In the genomic region with DNA sequence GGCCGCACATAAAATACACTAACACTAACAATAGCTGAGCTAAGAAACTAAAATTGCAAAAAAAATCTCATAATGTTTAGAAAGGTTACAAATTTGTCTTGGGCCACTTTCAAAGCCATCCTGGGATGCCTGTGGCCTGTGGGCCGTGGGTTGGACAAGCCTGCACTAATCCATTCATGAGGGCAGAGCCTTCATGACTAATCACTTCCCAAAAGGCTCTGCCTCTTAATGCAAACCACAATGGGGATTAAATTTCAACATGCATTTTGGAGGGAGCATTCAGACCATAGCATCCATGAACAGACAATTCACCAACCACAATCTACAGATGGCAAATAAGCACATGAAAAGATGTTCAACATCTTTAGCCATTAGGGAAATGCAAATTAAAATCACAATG, we compare ENCODE assay signal across 14 cellular contexts.
DNase-seq lines count a peak whose midpoint lies in the region; ATAC-seq and TF ChIP-seq lines count a peak whose summit lies in the region.
"Had no signal": no experiment of that assay in that cellular context is flagged by ENCODE, and none has a peak within 500 bp of the region (broad histone marks: within the 10 kb centered on the region; RNA-seq: fewer than 3 reads in every experiment).

No MANE protein-coding gene starts in this region.

- no peaks in the 10 kb centered on the region for H3K79me2 ChIP-seq in HCT116 (ENCODE audit: insufficient read depth, low read length)

- TF ChIP-seq RAD21 in HCT116 (IDR thresholded peaks at IDR 0.05; ENCODE audit: low read depth) = no peak

- POLR2A ChIA-PET in HCT116 (lab: Charles Lee) = no interaction called here

- DNase-seq in ACHN (peak; percentile 3), HCT116 (ENCODE audit: low read depth, low spot score) (no peak), SJCRH30 (peak; percentile 70 to 83), fibroblast of peridontal ligament (ENCODE audit: extremely low read depth) (peak; percentile 98), NCI-H526 (lab: John Stamatoyannopoulos, UW) (no peak), posterior vena cava (ENCODE audit: low spot score) (no peak)
- no peak for DNase-seq in central memory CD4-positive, alpha-beta T cell
- no peak for DNase-seq in activated CD8-positive, alpha-beta memory T cell treated with anti-CD3 and anti-CD28 coated beads, Interleukin-2, amount 50 U/mL, for 48 hours
- DNase-seq: activated T-cell treated with anti-CD3 and anti-CD28 coated beads, Interleukin-2, amount 50 U/mL, for 1 hour; esophagus squamous epithelium; stimulated activated naive CD8-positive, alpha-beta T cell treated with anti-CD3 and anti-CD28 coated beads, Interleukin-15, amount 100 ng/mL, for 72 hours had no signal

- H3K4me2 ChIP-seq in HCT116 (ENCODE audit: low read length) = no peak overlapping the region

- intact Hi-C loops in HCT116 (cut with micrococcal nuclease) = no loop called here
- intact Hi-C loops in posterior vena cava (cut with DNase I) = no loop called here

- TSS peak; percentile 8 for BruUV-seq in HCT116 (replicated peaks; lab: Mats Ljungman, UMichigan)

- ATAC-seq in HCT116 = peak; percentile 64; the same call in 1 of the 2 replicates
- ATAC-seq: Panc1; stimulated activated naive CD8-positive, alpha-beta T cell treated with anti-CD3 and anti-CD28 coated beads, Interleukin-15, amount 100 ng/mL, for 72 hours had no signal

- no peaks in the 10 kb centered on the region for H4K20me1 ChIP-seq in HCT116 (ENCODE audit: insufficient read depth)

- H3K9me3 ChIP-seq in HCT116 (ENCODE audit: control insufficient read depth in 1 of 2, insufficient read depth in 1 of 2, low read depth in 1 of 2, low read length in 2 of 2) = no peaks in the 10 kb centered on the region
- no peaks in the 10 kb centered on the region; the same call in 1 of the 2 replicates for H3K9me3 ChIP-seq in SJCRH30 (replicated peaks)
- H3K9me3 ChIP-seq: esophagus squamous epithelium had no signal

- CTCF ChIA-PET in HCT116 (lab: Charles Lee) = no interaction called here

- no peak for TF ChIP-seq CTCF in HCT116 (IDR thresholded peaks at IDR 0.05 in 2 of 3, conservative IDR thresholded peaks at IDR 0.05 in 1 of 3; ENCODE audit: borderline replicate concordance in 1 of 3, insufficient read depth in 1 of 3, low read depth in 2 of 3, low read length in 2 of 3)

- H3K9ac ChIP-seq in HCT116 (ENCODE audit: low read length) = no peak overlapping the region

- RAD21 ChIA-PET in HCT116 (lab: Charles Lee; ENCODE audit: low non-redundant PET in 1 of 2, low total read pairs in 2 of 2, uncharacterized antibody in 2 of 2, unreplicated experiment in 2 of 2) = no interaction called here

- H3K36me3 ChIP-seq in HCT116 (ENCODE audit: control insufficient read depth in 1 of 2, insufficient read depth in 2 of 2, low read length in 2 of 2) = no peaks in the 10 kb centered on the region
- no peaks in the 10 kb centered on the region for H3K36me3 ChIP-seq in SJCRH30

- no peak overlapping the region for H2AFZ ChIP-seq in HCT116 (ENCODE audit: low read depth, low read length, poor library complexity, severe bottlenecking)

- no peak overlapping the region for H3K27ac ChIP-seq in HCT116 (ENCODE audit: low read depth, low read length)
- H3K27ac ChIP-seq in SJCRH30 = peak overlapping the region; percentile 49
- H3K27ac ChIP-seq: cardiac muscle cell, esophagus squamous epithelium, HL-60 had no signal

- in situ Hi-C loops in ACHN (cut with HindIII; ENCODE audit: low pct_ligation_motif_present, low pct_unique_long_range_greater_than_20kb, low sequenced_read_pairs) = no loop called here

- no peak for TF ChIP-seq POLR2A in HCT116 (IDR thresholded peaks at IDR 0.05; ENCODE audit: borderline replicate concordance, extremely low read depth, insufficient read depth, insufficient read length)

- H3K27me3 ChIP-seq in HCT116 (ENCODE audit: insufficient read depth, low read length) (no peaks in the 10 kb centered on the region), SJCRH30 (no peaks in the 10 kb centered on the region)
- H3K27me3 ChIP-seq: cardiac muscle cell, esophagus squamous epithelium had no signal

- H3K4me1 ChIP-seq in HCT116 (ENCODE audit: control insufficient read depth in 1 of 2, insufficient read depth in 2 of 2, low read length in 2 of 2) (peaks cover 0 to 5% of the 10 kb centered on the region in 2 experiments; a peak in 1 of 4 replicates), SJCRH30 (peaks cover 22% of the 10 kb centered on the region)

- H3K4me3 ChIP-seq in HCT116 (replicated peaks in 1 of 2; ENCODE audit: low read depth in 1 of 2, low read length in 2 of 2) (no peak overlapping the region), SJCRH30 (no peak overlapping the region)
- H3K4me3 ChIP-seq: cardiac muscle cell, esophagus squamous epithelium had no signal

- no peaks in the 10 kb centered on the region for H3K9me2 ChIP-seq in HCT116 (ENCODE audit: insufficient read depth)

TF ChIP-seq in HCT116, 20 proteins besides CTCF, POLR2A, EP300 and RAD21:
- TF ChIP-seq POLR2AphosphoS5 (IDR thresholded peaks at IDR 0.05; ENCODE audit: low read depth, low read length) (no peak), EGR1 (IDR thresholded peaks at IDR 0.05; ENCODE audit: low read depth) (no peak), ELF1 (IDR thresholded peaks at IDR 0.05; ENCODE audit: borderline replicate concordance, low read depth) (no peak), SRF (IDR thresholded peaks at IDR 0.05; ENCODE audit: low read depth) (no peak), ZNF274 (IDR thresholded peaks at IDR 0.05; ENCODE audit: low read depth, low read length) (no peak), JUND (IDR thresholded peaks at IDR 0.05) (no peak), FOSL1 (IDR thresholded peaks at IDR 0.05; ENCODE audit: low read depth) (no peak), YY1 (IDR thresholded peaks at IDR 0.05; ENCODE audit: extremely low read depth, insufficient replicate concordance, low read depth, low read length) (no peak), EZH2 (IDR thresholded peaks at IDR 0.05) (no peak), EZH2phosphoT487 (IDR thresholded peaks at IDR 0.05; ENCODE audit: borderline replicate concordance) (no peak), CEBPB (IDR thresholded peaks at IDR 0.05; ENCODE audit: low read depth) (no peak), SIN3A (IDR thresholded peaks at IDR 0.05; ENCODE audit: low read depth) (no peak)
- TF ChIP-seq, protein P1, sequence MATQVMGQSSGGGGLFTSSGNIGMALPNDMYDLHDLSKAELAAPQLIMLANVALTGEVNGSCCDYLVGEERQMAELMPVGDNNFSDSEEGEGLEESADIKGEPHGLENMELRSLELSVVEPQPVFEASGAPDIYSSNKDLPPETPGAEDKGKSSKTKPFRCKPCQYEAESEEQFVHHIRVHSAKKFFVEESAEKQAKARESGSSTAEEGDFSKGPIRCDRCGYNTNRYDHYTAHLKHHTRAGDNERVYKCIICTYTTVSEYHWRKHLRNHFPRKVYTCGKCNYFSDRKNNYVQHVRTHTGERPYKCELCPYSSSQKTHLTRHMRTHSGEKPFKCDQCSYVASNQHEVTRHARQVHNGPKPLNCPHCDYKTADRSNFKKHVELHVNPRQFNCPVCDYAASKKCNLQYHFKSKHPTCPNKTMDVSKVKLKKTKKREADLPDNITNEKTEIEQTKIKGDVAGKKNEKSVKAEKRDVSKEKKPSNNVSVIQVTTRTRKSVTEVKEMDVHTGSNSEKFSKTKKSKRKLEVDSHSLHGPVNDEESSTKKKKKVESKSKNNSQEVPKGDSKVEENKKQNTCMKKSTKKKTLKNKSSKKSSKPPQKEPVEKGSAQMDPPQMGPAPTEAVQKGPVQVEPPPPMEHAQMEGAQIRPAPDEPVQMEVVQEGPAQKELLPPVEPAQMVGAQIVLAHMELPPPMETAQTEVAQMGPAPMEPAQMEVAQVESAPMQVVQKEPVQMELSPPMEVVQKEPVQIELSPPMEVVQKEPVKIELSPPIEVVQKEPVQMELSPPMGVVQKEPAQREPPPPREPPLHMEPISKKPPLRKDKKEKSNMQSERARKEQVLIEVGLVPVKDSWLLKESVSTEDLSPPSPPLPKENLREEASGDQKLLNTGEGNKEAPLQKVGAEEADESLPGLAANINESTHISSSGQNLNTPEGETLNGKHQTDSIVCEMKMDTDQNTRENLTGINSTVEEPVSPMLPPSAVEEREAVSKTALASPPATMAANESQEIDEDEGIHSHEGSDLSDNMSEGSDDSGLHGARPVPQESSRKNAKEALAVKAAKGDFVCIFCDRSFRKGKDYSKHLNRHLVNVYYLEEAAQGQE (IDR thresholded peaks at IDR 0.05; ENCODE audit: low read depth) = no peak
- TF ChIP-seq, protein P2, sequence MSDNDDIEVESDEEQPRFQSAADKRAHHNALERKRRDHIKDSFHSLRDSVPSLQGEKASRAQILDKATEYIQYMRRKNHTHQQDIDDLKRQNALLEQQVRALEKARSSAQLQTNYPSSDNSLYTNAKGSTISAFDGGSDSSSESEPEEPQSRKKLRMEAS (IDR thresholded peaks at IDR 0.05) = no peak
- TF ChIP-seq, protein P3, sequence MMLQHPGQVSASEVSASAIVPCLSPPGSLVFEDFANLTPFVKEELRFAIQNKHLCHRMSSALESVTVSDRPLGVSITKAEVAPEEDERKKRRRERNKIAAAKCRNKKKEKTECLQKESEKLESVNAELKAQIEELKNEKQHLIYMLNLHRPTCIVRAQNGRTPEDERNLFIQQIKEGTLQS (IDR thresholded peaks at IDR 0.05) = no peak
- TF ChIP-seq, protein P4, sequence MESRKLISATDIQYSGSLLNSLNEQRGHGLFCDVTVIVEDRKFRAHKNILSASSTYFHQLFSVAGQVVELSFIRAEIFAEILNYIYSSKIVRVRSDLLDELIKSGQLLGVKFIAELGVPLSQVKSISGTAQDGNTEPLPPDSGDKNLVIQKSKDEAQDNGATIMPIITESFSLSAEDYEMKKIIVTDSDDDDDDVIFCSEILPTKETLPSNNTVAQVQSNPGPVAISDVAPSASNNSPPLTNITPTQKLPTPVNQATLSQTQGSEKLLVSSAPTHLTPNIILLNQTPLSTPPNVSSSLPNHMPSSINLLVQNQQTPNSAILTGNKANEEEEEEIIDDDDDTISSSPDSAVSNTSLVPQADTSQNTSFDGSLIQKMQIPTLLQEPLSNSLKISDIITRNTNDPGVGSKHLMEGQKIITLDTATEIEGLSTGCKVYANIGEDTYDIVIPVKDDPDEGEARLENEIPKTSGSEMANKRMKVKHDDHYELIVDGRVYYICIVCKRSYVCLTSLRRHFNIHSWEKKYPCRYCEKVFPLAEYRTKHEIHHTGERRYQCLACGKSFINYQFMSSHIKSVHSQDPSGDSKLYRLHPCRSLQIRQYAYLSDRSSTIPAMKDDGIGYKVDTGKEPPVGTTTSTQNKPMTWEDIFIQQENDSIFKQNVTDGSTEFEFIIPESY (IDR thresholded peaks at IDR 0.05; ENCODE audit: extremely low read depth, insufficient replicate concordance, low read length) = no peak
TF ChIP-seq in HCT116: peak in this region for 0.

Comparison
In these comparisons a context has a peak if more than half of its experiments do, and no peak if none do; other contexts are left out.
1. DNase-seq: peak in ACHN (single experiment), SJCRH30 (2 of 2) and fibroblast of peridontal ligament (single experiment); none in HCT116 (single experiment), central memory CD4-positive, alpha-beta T cell (single experiment), NCI-H526 (0 of 2), posterior vena cava (single experiment) and activated CD8-positive, alpha-beta memory T cell treated with anti-CD3 and anti-CD28 coated beads, Interleukin-2, amount 50 U/mL, for 48 hours (single experiment).